14 cellular contexts compared by ENCODE assay signal in genomic region chrX:150940844-150941495, GRCh38. TPM values are rescaled to one million over a fixed set of nuclear protein-coding genes. Genes with fewer than 3 reads are reported as not detected.
DNase-seq lines count a peak whose midpoint lies in the region; ATAC-seq and TF ChIP-seq lines count a peak whose summit lies in the region.
"Had no signal": no experiment of that assay in that cellular context is flagged by ENCODE, and none has a peak within 500 bp of the region (broad histone marks: within the 10 kb centered on the region; RNA-seq: fewer than 3 reads in every experiment).

No MANE protein-coding gene starts in this region.

- ATAC-seq in CD4-positive, CD25-positive, alpha-beta regulatory T cell (ENCODE audit: low read depth in 2 of 2), result no peak
- ATAC-seq in mucosa of descending colon (peak; percentile 59), natural killer cell (no peak), gastrocnemius medialis (no peak)

- no peaks in the 10 kb centered on the region for H3K4me1 ChIP-seq in CD4-positive, CD25-positive, alpha-beta regulatory T cell (ENCODE audit: control insufficient read depth, insufficient read depth, low read length, poor library complexity, severe bottlenecking)
- no peaks in the 10 kb centered on the region for H3K4me1 ChIP-seq in mucosa of descending colon (ENCODE audit: low read depth)
- no peaks in the 10 kb centered on the region for H3K4me1 ChIP-seq in gastrocnemius medialis
- H3K4me1 ChIP-seq: BE2C had no signal

- H3K36me3 ChIP-seq in CD4-positive, CD25-positive, alpha-beta regulatory T cell (ENCODE audit: control insufficient read depth, insufficient read depth, low read length), result no peaks in the 10 kb centered on the region
- no peaks in the 10 kb centered on the region for H3K36me3 ChIP-seq in mucosa of descending colon (ENCODE audit: low read depth)
- H3K36me3 ChIP-seq in gastrocnemius medialis, result no peaks in the 10 kb centered on the region
- H3K36me3 ChIP-seq: BE2C had no signal

- intact Hi-C loops in mucosa of descending colon (cut with DNase I, micrococcal nuclease) (no loop called here), natural killer cell (cut with micrococcal nuclease) (no loop called here), gastrocnemius medialis (cut with DNase I; ENCODE audit: low total_unique reads) (no loop called here)

- TF ChIP-seq CTCF in mucosa of descending colon (IDR thresholded peaks at IDR 0.05) (no peak), natural killer cell (IDR thresholded peaks at IDR 0.05) (no peak), gastrocnemius medialis (IDR thresholded peaks at IDR 0.05 in 4 of 5, conservative IDR thresholded peaks at IDR 0.05 in 1 of 5) (no peak)

- H3K9me3 Mint-ChIP-seq in CD4-positive, CD25-positive, alpha-beta regulatory T cell, result peaks cover 0 to 2% (median 0%) of the 10 kb centered on the region in 7 donors
- H3K9me3 Mint-ChIP-seq in natural killer cell, result no peaks in the 10 kb centered on the region
- H3K9me3 Mint-ChIP-seq: CD8-positive, alpha-beta memory T cell had no signal

- H3K4me1 Mint-ChIP-seq in CD4-positive, CD25-positive, alpha-beta regulatory T cell, result no peaks in the 10 kb centered on the region
- no peaks in the 10 kb centered on the region for H3K4me1 Mint-ChIP-seq in natural killer cell
- H3K4me1 Mint-ChIP-seq: CD8-positive, alpha-beta memory T cell had no signal

- DNase-seq in CD4-positive, CD25-positive, alpha-beta regulatory T cell, result no peak
- peak; percentile 69 for DNase-seq in NCI-H2029 (lab: John Stamatoyannopoulos, UW)
- DNase-seq in NCI-H69 (lab: John Stamatoyannopoulos, UW), result peak; percentile 8
- DNase-seq in mucosa of descending colon, result peak in 2 of 3 donors; percentile 16 to 31
- no peak for DNase-seq in ureter (ENCODE audit: low spot score)
- no peak for DNase-seq in natural killer cell
- DNase-seq in gastrocnemius medialis, result no peak
- DNase-seq: BE2C; CD8-positive, alpha-beta memory T cell; DMS153; HCEC 1CT; IMR-90; NCI-H146; NCI-H748 treated with DMSO at 0.1 percent for 48 hours had no signal

- H3K27me3 ChIP-seq in CD4-positive, CD25-positive, alpha-beta regulatory T cell (ENCODE audit: control insufficient read depth, insufficient read depth, low read length), result no peaks in the 10 kb centered on the region
- no peaks in the 10 kb centered on the region for H3K27me3 ChIP-seq in gastrocnemius medialis
- H3K27me3 ChIP-seq: BE2C had no signal

- no peak for TF ChIP-seq POLR2A in gastrocnemius medialis (IDR thresholded peaks at IDR 0.05)

- no peak overlapping the region for H3K4me3 ChIP-seq in CD4-positive, CD25-positive, alpha-beta regulatory T cell (ENCODE audit: low read depth, low read length)
- H3K4me3 ChIP-seq in mucosa of descending colon (no peak overlapping the region), gastrocnemius medialis (no peak overlapping the region)

- in situ Hi-C loops in gastrocnemius medialis (cut with MboI; ENCODE audit: low sequenced_read_pairs in 4 of 4), result no loop called here

- H3K27me3 Mint-ChIP-seq in CD4-positive, CD25-positive, alpha-beta regulatory T cell, result peaks cover 5% of the 10 kb centered on the region
- no peaks in the 10 kb centered on the region for H3K27me3 Mint-ChIP-seq in natural killer cell (ENCODE audit: low read depth in 2 of 2)

- H3K4me3 Mint-ChIP-seq in CD4-positive, CD25-positive, alpha-beta regulatory T cell, result no peak overlapping the region
- no peak overlapping the region for H3K4me3 Mint-ChIP-seq in natural killer cell
- H3K4me3 Mint-ChIP-seq: CD8-positive, alpha-beta memory T cell had no signal

- peak overlapping the region in 2 of 3 donors; percentile 18 to 43 for H3K27ac Mint-ChIP-seq in CD4-positive, CD25-positive, alpha-beta regulatory T cell
- H3K27ac Mint-ChIP-seq in natural killer cell, result no peak overlapping the region
- H3K27ac Mint-ChIP-seq: CD8-positive, alpha-beta memory T cell had no signal

- no peaks in the 10 kb centered on the region for H3K9me3 ChIP-seq in CD4-positive, CD25-positive, alpha-beta regulatory T cell (ENCODE audit: control insufficient read depth in 2 of 2, low read length in 2 of 2)
- H3K9me3 ChIP-seq in mucosa of descending colon (no peaks in the 10 kb centered on the region), gastrocnemius medialis (no peaks in the 10 kb centered on the region)
- H3K9me3 ChIP-seq: BE2C had no signal

- no peaks in the 10 kb centered on the region for H3K36me3 Mint-ChIP-seq in CD4-positive, CD25-positive, alpha-beta regulatory T cell
- H3K36me3 Mint-ChIP-seq in natural killer cell, result no peaks in the 10 kb centered on the region
- H3K36me3 Mint-ChIP-seq: CD8-positive, alpha-beta memory T cell had no signal

- no peak overlapping the region for H3K27ac ChIP-seq in CD4-positive, CD25-positive, alpha-beta regulatory T cell (ENCODE audit: insufficient read depth, low read length, poor library complexity, severe bottlenecking)
- H3K27ac ChIP-seq in gastrocnemius medialis, result no peak overlapping the region

RNA-seq across cellular contexts. Expression of gene HMGB3, which starts 42.2 kb away (rescaled TPM):
- total RNA-seq in CD4-positive, CD25-positive, alpha-beta regulatory T cell, result 11.5 TPM
- polyA plus RNA-seq in CD4-positive, CD25-positive, alpha-beta regulatory T cell, result 1 to 10 TPM; 3.5 to 8.4 (median 4.0) TPM
- total RNA-seq in mucosa of descending colon, result 10 to 100 TPM in 2 of 3 donors, 1 to 10 TPM in 1; 9.8 to 51.2 (median 29.1) TPM
- 17.2 TPM for total RNA-seq in ureter
- total RNA-seq in natural killer cell, result 1 to 10 TPM; 1.6 to 3.4 (median 3.0) TPM
- total RNA-seq in gastrocnemius medialis, result 10 to 100 TPM; 15.0 to 58.3 (median 18.7) TPM

RNA-seq across cellular contexts. Expression of gene CD99L2, which starts 42.5 kb away (rescaled TPM):
- 14.3 TPM for total RNA-seq in CD4-positive, CD25-positive, alpha-beta regulatory T cell
- 10 to 100 TPM; 14.4 to 18.6 (median 15.1) TPM for polyA plus RNA-seq in CD4-positive, CD25-positive, alpha-beta regulatory T cell
- total RNA-seq in mucosa of descending colon (10 to 100 TPM; 12.3 to 48.0 (median 15.6) TPM), ureter (30.5 TPM), natural killer cell (10 to 100 TPM; 13.1 to 18.0 (median 15.7) TPM), gastrocnemius medialis (100 to 1,000 TPM; 202 to 289 (median 251) TPM)

Comparison
In these comparisons a context has a peak if more than half of its experiments do, and no peak if none do; other contexts are left out.
1. DNase-seq: peak in NCI-H2029 (single experiment), NCI-H69 (single experiment) and mucosa of descending colon (2 of 3); none in CD4-positive, CD25-positive, alpha-beta regulatory T cell (0 of 3), ureter (single experiment), natural killer cell (single experiment) and gastrocnemius medialis (0 of 2).
2. H3K27ac Mint-ChIP-seq: peak in CD4-positive, CD25-positive, alpha-beta regulatory T cell (2 of 3); none in natural killer cell (0 of 2).